In genomic region chr2:76212305-76212985, GRCh38 we compare ENCODE assay signal across 25 cellular contexts.
"Had no signal": no experiment of that assay in that cellular context is flagged by ENCODE, and none has a peak within 500 bp of the region (broad histone marks: within the 10 kb centered on the region; RNA-seq: fewer than 3 reads in every experiment).

No MANE protein-coding gene starts in this region.

- DNase-seq: activated CD4-positive, alpha-beta T cell treated with anti-CD3 and anti-CD28 coated beads, Interleukin-2, amount 50 U/mL, for 1 hour; activated CD4-positive, CD25-positive, alpha-beta regulatory T cell treated with anti-CD3 and anti-CD28 coated beads, Interleukin-2, amount 50 U/mL, for 72 hours; activated CD8-positive, alpha-beta memory T cell treated with anti-CD3 and anti-CD28 coated beads for 24 hours; activated CD8-positive, alpha-beta memory T cell treated with anti-CD3 and anti-CD28 coated beads, Interleukin-2, amount 50 U/mL, for 48 hours; activated effector memory CD4-positive, alpha-beta T cell treated with Interleukin-2 at 50 U/mL for 16 hours; activated naive CD4-positive, alpha-beta T cell treated with anti-CD3 and anti-CD28 coated beads, Interleukin-2, amount 10 ng/mL, durations not matched to agents 7 days and 5 days; activated naive CD8-positive, alpha-beta T cell treated with anti-CD3 and anti-CD28 coated beads, Interleukin-2, amount 50 U/mL, for 24 hours; activated T-cell treated with anti-CD3 and anti-CD28 coated beads, Interleukin-2, amount 50 U/mL, for 48 hours; aorta; brain microvascular endothelial cell; central memory CD4-positive, alpha-beta T cell; cortex of kidney; effector CD4-positive, alpha-beta T cell; gastrocnemius medialis; heart left ventricle; kidney; left lung; midbrain; retina; stimulated activated CD4-positive, alpha-beta T cell treated with anti-CD3 and anti-CD28 coated beads, Interleukin-1b, Interleukin-23, amount 100 ng/mL, for 48 hours; stimulated activated CD8-positive, alpha-beta memory T cell treated with anti-CD3 and anti-CD28 coated beads, Interleukin-4, amount 100 ng/mL, for 48 hours; stimulated activated naive CD4-positive, alpha-beta T cell; tibial artery had no signal

- H3K9me3 ChIP-seq: gastrocnemius medialis, heart left ventricle, left lung had no signal

- H3K4me3 ChIP-seq: gastrocnemius medialis, heart left ventricle, left lung, tibial artery had no signal

- H3K36me3 ChIP-seq: brain microvascular endothelial cell, gastrocnemius medialis, heart left ventricle, left lung, tibial artery had no signal

- ATAC-seq: activated naive CD8-positive, alpha-beta T cell treated with anti-CD3 and anti-CD28 coated beads, Interleukin-2, amount 50 U/mL, for 24 hours; esophagus mucosa; gastrocnemius medialis; heart left ventricle; left lung had no signal

- H3K27me3 ChIP-seq: brain microvascular endothelial cell, gastrocnemius medialis, heart left ventricle, left lung, tibial artery had no signal

- H3K4me1 ChIP-seq: gastrocnemius medialis, heart left ventricle, left lung, tibial artery had no signal

- H3K27ac ChIP-seq: brain microvascular endothelial cell, gastrocnemius medialis, heart left ventricle, left lung, tibial artery had no signal

- FAIRE-seq: kidney, urothelium cell line had no signal
